ENCODE assay signal across 18 cellular contexts in genomic region chr1:222586842-222587241, GRCh38. TPM values are rescaled to one million over a fixed set of nuclear protein-coding genes. Genes with fewer than 3 reads are reported as not detected.
"Had no signal": no experiment of that assay in that cellular context is flagged by ENCODE, and none has a peak within 500 bp of the region (broad histone marks: within the 10 kb centered on the region; RNA-seq: fewer than 3 reads in every experiment).

No MANE protein-coding gene starts in this region.

- H3K9ac ChIP-seq: neural progenitor cell had no signal

- H3K36me3 ChIP-seq: colonic mucosa, ovary had no signal

- H2AFZ ChIP-seq: neural progenitor cell had no signal

- H3K9me3 Mint-ChIP-seq: neural progenitor cell; T-helper 2 cell treated with Interferon-gamma antibody and Interleukin-4, amounts not matched to agents 5 μg/mL and 100 μg/mL, for 36 hours had no signal

- H3K27me3 ChIP-seq: adrenal gland, colonic mucosa, heart left ventricle, ovary, sigmoid colon, testis had no signal

- H3K4me3 Mint-ChIP-seq: neural progenitor cell; T-helper 2 cell treated with Interferon-gamma antibody and Interleukin-4, amounts not matched to agents 5 μg/mL and 100 μg/mL, for 36 hours had no signal

- ATAC-seq: heart left ventricle had no signal

- H3K27ac Mint-ChIP-seq: neural progenitor cell; T-helper 2 cell treated with Interferon-gamma antibody and Interleukin-4, amounts not matched to agents 5 μg/mL and 100 μg/mL, for 36 hours had no signal

- H3K4me2 ChIP-seq: neural progenitor cell had no signal

- H3K4me3 ChIP-seq: adrenal gland, colonic mucosa, heart left ventricle, left ventricle myocardium inferior, neural progenitor cell, ovary, sigmoid colon, testis had no signal

- DNase-seq: activated CD8-positive, alpha-beta memory T cell treated with anti-CD3 and anti-CD28 coated beads for 24 hours; activated gamma-delta T cell treated with Interleukin-2 at 50 U/mL for 16 hours; adrenal gland; caudate nucleus; colonic mucosa; heart left ventricle; kidney; left ventricle myocardium inferior; ovary; sigmoid colon; stimulated activated CD4-positive, alpha-beta T cell treated with anti-CD3 and anti-CD28 coated beads, Interleukin-2, amount 100 ng/mL, for 24 hours; stimulated activated naive CD4-positive, alpha-beta T cell; SW 1271; testis had no signal

- H3K9me3 ChIP-seq: adrenal gland, colonic mucosa, heart left ventricle, left ventricle myocardium inferior, ovary, sigmoid colon, testis had no signal

RNA-seq across cellular contexts. Expression of gene HHIPL2, which starts 38.9 kb away (rescaled TPM):
- total RNA-seq: left ventricle myocardium inferior, mesenteric fat pad, sigmoid colon had no signal
- polyA plus RNA-seq: urinary bladder had no signal
